Comparison of ENCODE assay signal across 2 cellular contexts in genomic region chr4:162782778-162783507, GRCh38.
TF ChIP-seq lines count a peak whose summit lies in the region.

No MANE protein-coding gene starts in this region.

TF ChIP-seq in SK-N-SH treated with all-trans-retinoic acid at 6 μM for 48 hours, 23 proteins besides CTCF, POLR2A, EP300 and RAD21:
- TF ChIP-seq ZNF8 (CRISPR knock-in tag; IDR thresholded peaks at IDR 0.05) (no peak), PATZ1 (CRISPR knock-in tag; IDR thresholded peaks at IDR 0.05; ENCODE audit: borderline replicate concordance) (no peak), SNAI2 (CRISPR knock-in tag; IDR thresholded peaks at IDR 0.05) (no peak), TOX (CRISPR knock-in tag; IDR thresholded peaks at IDR 0.05; ENCODE audit: borderline replicate concordance) (no peak), ISL1 (CRISPR knock-in tag; IDR thresholded peaks at IDR 0.05) (no peak), GLIS3 (CRISPR knock-in tag; IDR thresholded peaks at IDR 0.05) (no peak), ZNF70 (CRISPR knock-in tag; IDR thresholded peaks at IDR 0.05) (no peak), ZFP3 (CRISPR knock-in tag; IDR thresholded peaks at IDR 0.05) (no peak), ZC3H10 (CRISPR knock-in tag; IDR thresholded peaks at IDR 0.05) (no peak), CSDC2 (CRISPR knock-in tag; IDR thresholded peaks at IDR 0.05) (no peak), CSRNP3 (CRISPR knock-in tag; IDR thresholded peaks at IDR 0.05) (no peak), ZFP30 (CRISPR knock-in tag; IDR thresholded peaks at IDR 0.05) (no peak), ZNF565 (CRISPR knock-in tag; conservative IDR thresholded peaks at IDR 0.05; ENCODE audit: low read depth) (no peak), OSR1 (CRISPR knock-in tag; IDR thresholded peaks at IDR 0.05) (no peak), ARNTL (CRISPR knock-in tag; IDR thresholded peaks at IDR 0.05; ENCODE audit: borderline replicate concordance, low read depth) (no peak), PPARA (CRISPR knock-in tag; IDR thresholded peaks at IDR 0.05; ENCODE audit: borderline replicate concordance) (no peak)
- TF ChIP-seq, protein P1, sequence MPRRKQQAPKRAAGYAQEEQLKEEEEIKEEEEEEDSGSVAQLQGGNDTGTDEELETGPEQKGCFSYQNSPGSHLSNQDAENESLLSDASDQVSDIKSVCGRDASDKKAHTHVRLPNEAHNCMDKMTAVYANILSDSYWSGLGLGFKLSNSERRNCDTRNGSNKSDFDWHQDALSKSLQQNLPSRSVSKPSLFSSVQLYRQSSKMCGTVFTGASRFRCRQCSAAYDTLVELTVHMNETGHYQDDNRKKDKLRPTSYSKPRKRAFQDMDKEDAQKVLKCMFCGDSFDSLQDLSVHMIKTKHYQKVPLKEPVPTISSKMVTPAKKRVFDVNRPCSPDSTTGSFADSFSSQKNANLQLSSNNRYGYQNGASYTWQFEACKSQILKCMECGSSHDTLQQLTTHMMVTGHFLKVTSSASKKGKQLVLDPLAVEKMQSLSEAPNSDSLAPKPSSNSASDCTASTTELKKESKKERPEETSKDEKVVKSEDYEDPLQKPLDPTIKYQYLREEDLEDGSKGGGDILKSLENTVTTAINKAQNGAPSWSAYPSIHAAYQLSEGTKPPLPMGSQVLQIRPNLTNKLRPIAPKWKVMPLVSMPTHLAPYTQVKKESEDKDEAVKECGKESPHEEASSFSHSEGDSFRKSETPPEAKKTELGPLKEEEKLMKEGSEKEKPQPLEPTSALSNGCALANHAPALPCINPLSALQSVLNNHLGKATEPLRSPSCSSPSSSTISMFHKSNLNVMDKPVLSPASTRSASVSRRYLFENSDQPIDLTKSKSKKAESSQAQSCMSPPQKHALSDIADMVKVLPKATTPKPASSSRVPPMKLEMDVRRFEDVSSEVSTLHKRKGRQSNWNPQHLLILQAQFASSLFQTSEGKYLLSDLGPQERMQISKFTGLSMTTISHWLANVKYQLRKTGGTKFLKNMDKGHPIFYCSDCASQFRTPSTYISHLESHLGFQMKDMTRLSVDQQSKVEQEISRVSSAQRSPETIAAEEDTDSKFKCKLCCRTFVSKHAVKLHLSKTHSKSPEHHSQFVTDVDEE (CRISPR knock-in tag; IDR thresholded peaks at IDR 0.05) = no peak
TF ChIP-seq in SK-N-SH treated with all-trans-retinoic acid at 6 μM for 48 hours: peak in this region for 0.

TF ChIP-seq in H1, 55 proteins besides CTCF, POLR2A, EP300 and RAD21:
- TF ChIP-seq, protein P2, sequence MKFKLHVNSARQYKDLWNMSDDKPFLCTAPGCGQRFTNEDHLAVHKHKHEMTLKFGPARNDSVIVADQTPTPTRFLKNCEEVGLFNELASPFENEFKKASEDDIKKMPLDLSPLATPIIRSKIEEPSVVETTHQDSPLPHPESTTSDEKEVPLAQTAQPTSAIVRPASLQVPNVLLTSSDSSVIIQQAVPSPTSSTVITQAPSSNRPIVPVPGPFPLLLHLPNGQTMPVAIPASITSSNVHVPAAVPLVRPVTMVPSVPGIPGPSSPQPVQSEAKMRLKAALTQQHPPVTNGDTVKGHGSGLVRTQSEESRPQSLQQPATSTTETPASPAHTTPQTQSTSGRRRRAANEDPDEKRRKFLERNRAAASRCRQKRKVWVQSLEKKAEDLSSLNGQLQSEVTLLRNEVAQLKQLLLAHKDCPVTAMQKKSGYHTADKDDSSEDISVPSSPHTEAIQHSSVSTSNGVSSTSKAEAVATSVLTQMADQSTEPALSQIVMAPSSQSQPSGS (IDR thresholded peaks at IDR 0.05; ENCODE audit: low read length) = no peak
- no peak for TF ChIP-seq EZH2 (IDR thresholded peaks at IDR 0.05; ENCODE audit: low read depth, low read length, severe bottlenecking)
- TF ChIP-seq, protein P3, sequence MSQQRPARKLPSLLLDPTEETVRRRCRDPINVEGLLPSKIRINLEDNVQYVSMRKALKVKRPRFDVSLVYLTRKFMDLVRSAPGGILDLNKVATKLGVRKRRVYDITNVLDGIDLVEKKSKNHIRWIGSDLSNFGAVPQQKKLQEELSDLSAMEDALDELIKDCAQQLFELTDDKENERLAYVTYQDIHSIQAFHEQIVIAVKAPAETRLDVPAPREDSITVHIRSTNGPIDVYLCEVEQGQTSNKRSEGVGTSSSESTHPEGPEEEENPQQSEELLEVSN (IDR thresholded peaks at IDR 0.05) = no peak
- TF ChIP-seq CEBPB (IDR thresholded peaks at IDR 0.05; ENCODE audit: low read depth, low read length) = no peak
- no peak for TF ChIP-seq PHF8 (conservative IDR thresholded peaks at IDR 0.05; ENCODE audit: low read depth, low read length)
- TF ChIP-seq, protein P4, sequence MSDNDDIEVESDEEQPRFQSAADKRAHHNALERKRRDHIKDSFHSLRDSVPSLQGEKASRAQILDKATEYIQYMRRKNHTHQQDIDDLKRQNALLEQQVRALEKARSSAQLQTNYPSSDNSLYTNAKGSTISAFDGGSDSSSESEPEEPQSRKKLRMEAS (IDR thresholded peaks at IDR 0.05) = no peak
- no peak for TF ChIP-seq BACH1 (IDR thresholded peaks at IDR 0.05; ENCODE audit: low read length)
- no peak for TF ChIP-seq GTF2F1 (IDR thresholded peaks at IDR 0.05; ENCODE audit: borderline replicate concordance, low read depth, low read length)
- no peak for TF ChIP-seq RBBP5 (IDR thresholded peaks at IDR 0.05; ENCODE audit: borderline replicate concordance, low read depth, low read length)
- no peak for TF ChIP-seq KDM4A (IDR thresholded peaks at IDR 0.05; ENCODE audit: low read depth, low read length, severe bottlenecking)
- TF ChIP-seq ZNF274 (IDR thresholded peaks at IDR 0.05; ENCODE audit: borderline replicate concordance, extremely low read depth, low read length) = no peak
- TF ChIP-seq SIX5 (IDR thresholded peaks at IDR 0.05; ENCODE audit: low read depth, low read length) = no peak
- no peak for TF ChIP-seq JUN (IDR thresholded peaks at IDR 0.05; ENCODE audit: low read depth, low read length)
- no peak for TF ChIP-seq GABPA (IDR thresholded peaks at IDR 0.05; ENCODE audit: borderline replicate concordance, insufficient read depth, low read length)
- TF ChIP-seq SP2 (IDR thresholded peaks at IDR 0.05; ENCODE audit: low read length) = no peak
- no peak for TF ChIP-seq ASH2L (IDR thresholded peaks at IDR 0.05; ENCODE audit: low read length)
- no peak for TF ChIP-seq CHD1 (IDR thresholded peaks at IDR 0.05; ENCODE audit: low read depth, low read length)
- TF ChIP-seq CREB1 (IDR thresholded peaks at IDR 0.05) = no peak
TF ChIP-seq in H1: peak in this region for 0.
